ENCODE assay signal across 9 cellular contexts in the genomic region with DNA sequence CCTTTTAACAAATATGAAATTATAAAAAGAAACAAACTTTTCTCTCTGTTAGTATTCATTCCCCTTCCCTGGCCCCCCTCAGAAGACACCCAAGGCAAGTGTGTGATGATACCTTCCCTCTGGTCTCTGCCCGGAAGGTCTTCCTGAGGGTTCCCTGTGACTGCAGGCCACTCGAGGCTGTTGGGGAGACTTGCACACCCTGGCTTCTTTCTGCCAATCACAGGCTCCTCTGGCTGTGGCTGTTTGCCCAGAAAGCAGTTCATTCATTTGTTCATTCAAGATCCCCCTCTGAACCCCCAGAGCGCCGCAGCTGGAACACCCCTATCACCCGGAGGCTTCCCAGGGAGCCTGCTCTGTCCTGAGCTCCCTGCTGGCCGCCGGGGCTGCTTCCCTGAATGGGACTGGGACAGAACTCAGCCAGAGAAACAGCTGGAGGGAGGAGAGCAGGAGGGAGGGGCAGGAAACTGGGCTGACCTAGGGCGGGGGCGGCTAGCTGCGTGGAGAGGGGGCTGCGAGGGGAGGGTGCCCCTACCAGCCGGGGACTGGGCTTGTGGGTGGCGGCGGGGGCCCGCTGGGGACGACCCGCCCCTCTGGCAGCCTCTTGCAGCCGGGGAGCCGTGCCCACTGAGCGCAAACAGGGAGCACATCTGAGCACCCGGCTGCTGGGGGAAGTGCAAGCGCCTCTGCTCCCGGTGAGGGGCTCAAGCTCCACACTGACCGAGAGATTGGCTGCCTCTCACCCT. TPM values are rescaled to one million over a fixed set of nuclear protein-coding genes. Genes with fewer than 3 reads are reported as not detected.
DNase-seq lines count a peak whose midpoint lies in the region; ATAC-seq and TF ChIP-seq lines count a peak whose summit lies in the region.
"Had no signal": no experiment of that assay in that cellular context is flagged by ENCODE, and none has a peak within 500 bp of the region (broad histone marks: within the 10 kb centered on the region; RNA-seq: fewer than 3 reads in every experiment).

A gene with protein sequence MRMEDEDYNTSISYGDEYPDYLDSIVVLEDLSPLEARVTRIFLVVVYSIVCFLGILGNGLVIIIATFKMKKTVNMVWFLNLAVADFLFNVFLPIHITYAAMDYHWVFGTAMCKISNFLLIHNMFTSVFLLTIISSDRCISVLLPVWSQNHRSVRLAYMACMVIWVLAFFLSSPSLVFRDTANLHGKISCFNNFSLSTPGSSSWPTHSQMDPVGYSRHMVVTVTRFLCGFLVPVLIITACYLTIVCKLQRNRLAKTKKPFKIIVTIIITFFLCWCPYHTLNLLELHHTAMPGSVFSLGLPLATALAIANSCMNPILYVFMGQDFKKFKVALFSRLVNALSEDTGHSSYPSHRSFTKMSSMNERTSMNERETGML (minus strand): TSS at position 397 of the 743 bp plus-strand sequence. CDS start 45,720 bp downstream, outside the sequence.

- peak within 1 kb of the TSS; percentile 64 to 78 (median 74) for H3K4me3 Mint-ChIP-seq in nephron

- intact Hi-C loops in A673 (cut with micrococcal nuclease; ENCODE audit: unreplicated experiment) (loop anchor here (10.0 kb wide), 1 partner anchor 116 kb away; no protein-coding TSS in a partner anchor), heart left ventricle (cut with DNase I) (no loop called here)

- H3K36me3 Mint-ChIP-seq in nephron (ENCODE audit: low read depth), result no peaks in the 10 kb centered on the region

- H3K27me3 ChIP-seq in A673 (replicated peaks; ENCODE audit: insufficient read depth, low read depth, low read length, poor library complexity) (no peaks in the 10 kb centered on the region), Peyer's patch (no peaks in the 10 kb centered on the region), heart left ventricle (peaks cover 0 to 13% (median 0%) of the 10 kb centered on the region in 9 donors)

- BruUV-seq in A673 (replicated peaks; lab: Mats Ljungman, UMichigan), result no TSS peak

- H3K27me3 Mint-ChIP-seq in nephron (ENCODE audit: low read depth), result peaks cover 15% of the 10 kb centered on the region

- peaks cover 19% of the 10 kb centered on the region for H3K4me1 Mint-ChIP-seq in nephron

- H3K9me3 ChIP-seq in A673 (ENCODE audit: low read depth, low read length, poor library complexity, severe bottlenecking) (no peaks in the 10 kb centered on the region), Peyer's patch (no peaks in the 10 kb centered on the region), heart left ventricle (peaks cover 0 to under 1% (median 0%) of the 10 kb centered on the region in 12 donors)

- H3K36me3 ChIP-seq in A673 (ENCODE audit: insufficient read depth, low read length, poor library complexity, severe bottlenecking) (no peaks in the 10 kb centered on the region), Peyer's patch (no peaks in the 10 kb centered on the region), heart left ventricle (peaks cover 0 to 7% (median 0%) of the 10 kb centered on the region in 9 donors)

- CTCF ChIA-PET in A673 (lab: Charles Lee), result no interaction called here

- TF ChIP-seq CTCF in A673 (conservative IDR thresholded peaks at IDR 0.05; ENCODE audit: low read depth, low read length), result no peak
- TF ChIP-seq CTCF in Peyer's patch (IDR thresholded peaks at IDR 0.05), result no peak
- no peak for TF ChIP-seq CTCF in heart left ventricle (IDR thresholded peaks at IDR 0.05)
- no peak for TF ChIP-seq CTCF in nephron (IDR thresholded peaks at IDR 0.05; ENCODE audit: unreplicated experiment in 3 of 3)

- H3K4me3 ChIP-seq in A673 (ENCODE audit: low read depth, low read length, poor library complexity, severe bottlenecking) (peak within 1 kb of the TSS; percentile 22), Peyer's patch (peak within 1 kb of the TSS in 3 of 4 donors; percentile 5 to 40 (median 13)), heart left ventricle (peak within 1 kb of the TSS in 11 of 12 donors; percentile 30 to 67 (median 54))

- H3K4me1 ChIP-seq in A673 (ENCODE audit: insufficient read depth, low read length, poor library complexity, severe bottlenecking) (peaks cover 16% of the 10 kb centered on the region), Peyer's patch (no peaks in the 10 kb centered on the region), heart left ventricle (peaks cover 0 to 41% (median 17%) of the 10 kb centered on the region in 12 donors)

- TF ChIP-seq POLR2A in Peyer's patch (IDR thresholded peaks at IDR 0.05) (no peak), heart left ventricle (IDR thresholded peaks at IDR 0.05) (peak in 1 of 2 donors; percentile 34)

- DNase-seq in A673 (ENCODE audit: low spot score), result peak; percentile 28
- DNase-seq in Peyer's patch, result peak in 1 of 3 donors; percentile 49
- DNase-seq in heart left ventricle, result peak; percentile 71 to 87 (median 79)
- DNase-seq in T1000 (lab: John Stamatoyannopoulos, UW), result no peak
- DNase-seq in activated effector memory CD4-positive, alpha-beta T cell treated with anti-CD3 and anti-CD28 coated beads, Interleukin-2, amount 50 U/mL, for 16 hours, result no peak
- no peak for DNase-seq in SK-N-DZ (ENCODE audit: low spot score)
- DNase-seq: NCI-H187 had no signal

- peak; percentile 53 to 89 (median 84) for ATAC-seq in heart left ventricle
- ATAC-seq in HG03432 (IDR thresholded peaks at IDR 0.05; ENCODE audit: unreplicated experiment), result no peak

- H3K27ac Mint-ChIP-seq in nephron, result peak within 1 kb of the TSS in 1 of 3 experiments; percentile 77

- H3K27ac ChIP-seq in A673 (ENCODE audit: low read depth, low read length, poor library complexity, severe bottlenecking) (no peak within 1 kb of the TSS), Peyer's patch (peak within 1 kb of the TSS in 2 of 4 donors; percentile 39 to 59), heart left ventricle (peak within 1 kb of the TSS; percentile 47 to 92 (median 78))

- H3K9me3 Mint-ChIP-seq in nephron, result no peaks in the 10 kb centered on the region

- WGBS in heart left ventricle, 4 donors, result 7 to 10% (median 9%) methylated on average over 6 to 24 of the region's 24 CpGs

- POLR2A ChIA-PET in A673 (lab: Charles Lee; ENCODE audit: low non-redundant PET), result no interaction called here

RNA-seq across cellular contexts. Expression of the gene that starts here (rescaled TPM):
- total RNA-seq in A673 (2021) (0.24 and 0.57 TPM in 2 replicates), Peyer's patch (10 to 100 TPM in 1 of 4 donors, 1 to 10 TPM in 3; 1.1 to 18.2 (median 4.1) TPM), heart left ventricle (10 to 100 TPM in 2 of 9 donors, 1 to 10 TPM in 7; 5.4 to 47.3 (median 8.2) TPM)
- 1 to 10 TPM; 2.0 to 4.1 TPM for polyA plus RNA-seq in heart left ventricle
- not detected in 2 replicates for polyA plus RNA-seq in SK-N-DZ (2014; cell fraction: cytosol; rRNA removed)
- polyA plus RNA-seq in SK-N-DZ (2014; cell fraction: nucleus; rRNA removed), result not detected in 2 replicates

Comparison
In these comparisons a context has a peak if more than half of its experiments do, and no peak if none do; other contexts are left out.
1. Peak in DNase-seq and H3K4me3 ChIP-seq in A673; RNA of the gene not detected or under 1 TPM.
2. DNase-seq: peak in heart left ventricle (5 of 5); none in T1000 (single experiment), activated effector memory CD4-positive, alpha-beta T cell treated with anti-CD3 and anti-CD28 coated beads, Interleukin-2, amount 50 U/mL, for 16 hours (single experiment) and SK-N-DZ (single experiment).
3. Peak in every context shown above with its lines, with median percentiles within 50 percentile points of each other: H3K4me3 ChIP-seq.